1 cellular context compared by ENCODE assay signal in the genomic region with DNA sequence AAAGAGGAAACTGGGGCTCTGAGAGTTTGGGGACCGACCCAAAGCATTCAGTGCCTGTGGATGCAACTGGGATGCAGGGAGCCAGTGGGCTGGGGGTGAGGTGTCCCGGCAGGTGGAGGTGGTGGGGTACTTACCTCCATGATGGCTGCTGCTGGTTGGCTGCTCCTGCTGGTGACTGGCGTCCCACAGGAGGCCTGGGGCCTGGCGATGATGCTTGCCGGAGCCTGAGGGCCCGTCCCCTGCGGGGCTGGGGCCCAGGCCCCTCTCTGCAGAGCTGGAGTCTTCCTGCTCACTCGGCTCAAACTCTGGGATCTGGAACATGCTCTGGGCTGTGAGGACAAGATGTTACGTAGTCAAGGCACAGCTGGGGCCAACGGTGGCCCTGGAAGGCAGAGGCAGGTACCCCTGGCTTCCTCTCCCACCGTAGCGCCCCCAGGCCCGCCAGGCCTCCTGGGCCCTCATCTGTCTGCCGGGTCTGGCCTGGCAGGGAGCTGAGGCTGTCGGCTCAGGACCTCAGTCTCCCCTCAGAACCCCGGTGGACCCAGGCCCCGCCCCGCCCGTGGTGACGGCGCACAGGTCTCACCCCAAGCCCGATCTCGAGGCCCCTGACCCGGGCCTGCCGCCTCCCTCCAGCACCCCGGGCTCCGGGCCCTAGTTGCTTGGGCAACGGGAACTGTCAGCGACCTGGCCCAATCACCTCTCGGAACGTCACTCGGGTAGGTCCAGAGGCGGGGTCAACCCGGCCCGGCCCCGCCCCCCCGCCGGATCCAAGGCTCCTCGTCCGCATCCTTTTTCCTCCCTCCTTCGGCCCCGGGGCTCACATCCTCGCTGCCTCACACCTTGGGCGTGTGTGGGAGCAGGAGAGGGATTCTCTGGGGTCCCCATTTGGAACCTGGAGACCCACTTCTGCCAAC.
TF ChIP-seq lines count a peak whose summit lies in the region.

A gene (minus strand): TSS at position 618 of the 914 bp plus-strand sequence. CDS start 297 bp downstream, at position 321.

TF ChIP-seq in K562, 482 proteins besides CTCF, POLR2A, EP300 and RAD21 (continued from another document and continues in another):
- TF ChIP-seq, protein P1, sequence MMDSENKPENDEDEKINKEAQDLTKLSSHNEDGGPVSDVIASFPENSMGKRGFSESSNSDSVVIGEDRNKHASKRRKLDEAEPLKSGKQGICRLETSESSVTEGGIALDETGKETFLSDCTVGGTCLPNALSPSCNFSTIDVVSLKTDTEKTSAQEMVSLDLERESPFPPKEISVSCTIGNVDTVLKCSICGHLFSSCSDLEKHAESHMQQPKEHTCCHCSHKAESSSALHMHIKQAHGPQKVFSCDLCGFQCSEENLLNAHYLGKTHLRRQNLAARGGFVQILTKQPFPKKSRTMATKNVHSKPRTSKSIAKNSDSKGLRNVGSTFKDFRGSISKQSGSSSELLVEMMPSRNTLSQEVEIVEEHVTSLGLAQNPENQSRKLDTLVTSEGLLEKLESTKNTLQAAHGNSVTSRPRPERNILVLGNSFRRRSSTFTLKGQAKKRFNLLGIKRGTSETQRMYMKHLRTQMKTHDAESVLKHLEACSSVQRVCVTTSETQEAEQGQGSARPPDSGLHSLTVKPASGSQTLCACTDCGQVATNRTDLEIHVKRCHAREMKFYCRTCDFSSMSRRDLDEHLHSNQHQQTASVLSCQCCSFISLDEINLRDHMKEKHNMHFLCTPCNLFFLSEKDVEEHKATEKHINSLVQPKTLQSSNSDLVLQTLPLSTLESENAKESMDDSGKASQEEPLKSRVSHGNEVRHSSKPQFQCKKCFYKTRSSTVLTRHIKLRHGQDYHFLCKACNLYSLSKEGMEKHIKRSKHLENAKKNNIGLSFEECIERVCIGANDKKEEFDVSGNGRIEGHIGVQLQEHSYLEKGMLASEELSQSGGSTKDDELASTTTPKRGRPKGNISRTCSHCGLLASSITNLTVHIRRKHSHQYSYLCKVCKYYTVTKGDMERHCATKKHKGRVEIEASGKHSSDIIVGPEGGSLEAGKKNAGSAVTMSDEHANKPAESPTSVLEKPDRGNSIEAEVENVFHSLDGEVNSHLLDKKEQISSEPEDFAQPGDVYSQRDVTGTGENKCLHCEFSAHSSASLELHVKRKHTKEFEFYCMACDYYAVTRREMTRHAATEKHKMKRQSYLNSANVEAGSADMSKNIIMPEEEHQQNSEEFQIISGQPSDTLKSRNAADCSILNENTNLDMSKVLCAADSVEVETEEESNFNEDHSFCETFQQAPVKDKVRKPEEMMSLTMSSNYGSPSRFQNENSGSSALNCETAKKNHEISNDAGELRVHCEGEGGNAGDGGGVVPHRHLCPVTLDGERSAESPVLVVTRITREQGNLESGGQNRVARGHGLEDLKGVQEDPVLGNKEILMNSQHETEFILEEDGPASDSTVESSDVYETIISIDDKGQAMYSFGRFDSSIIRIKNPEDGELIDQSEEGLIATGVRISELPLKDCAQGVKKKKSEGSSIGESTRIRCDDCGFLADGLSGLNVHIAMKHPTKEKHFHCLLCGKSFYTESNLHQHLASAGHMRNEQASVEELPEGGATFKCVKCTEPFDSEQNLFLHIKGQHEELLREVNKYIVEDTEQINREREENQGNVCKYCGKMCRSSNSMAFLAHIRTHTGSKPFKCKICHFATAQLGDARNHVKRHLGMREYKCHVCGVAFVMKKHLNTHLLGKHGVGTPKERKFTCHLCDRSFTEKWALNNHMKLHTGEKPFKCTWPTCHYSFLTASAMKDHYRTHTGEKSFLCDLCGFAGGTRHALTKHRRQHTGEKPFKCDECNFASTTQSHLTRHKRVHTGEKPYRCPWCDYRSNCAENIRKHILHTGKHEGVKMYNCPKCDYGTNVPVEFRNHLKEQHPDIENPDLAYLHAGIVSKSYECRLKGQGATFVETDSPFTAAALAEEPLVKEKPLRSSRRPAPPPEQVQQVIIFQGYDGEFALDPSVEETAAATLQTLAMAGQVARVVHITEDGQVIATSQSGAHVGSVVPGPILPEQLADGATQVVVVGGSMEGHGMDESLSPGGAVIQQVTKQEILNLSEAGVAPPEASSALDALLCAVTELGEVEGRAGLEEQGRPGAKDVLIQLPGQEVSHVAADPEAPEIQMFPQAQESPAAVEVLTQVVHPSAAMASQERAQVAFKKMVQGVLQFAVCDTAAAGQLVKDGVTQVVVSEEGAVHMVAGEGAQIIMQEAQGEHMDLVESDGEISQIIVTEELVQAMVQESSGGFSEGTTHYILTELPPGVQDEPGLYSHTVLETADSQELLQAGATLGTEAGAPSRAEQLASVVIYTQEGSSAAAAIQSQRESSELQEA (IDR thresholded peaks at IDR 0.05; ENCODE audit: low read depth): no peak
- TF ChIP-seq GABPA (tag; conservative IDR thresholded peaks at IDR 0.05; ENCODE audit: low read depth) (no peak), STAT5A (IDR thresholded peaks at IDR 0.05; ENCODE audit: borderline replicate concordance, low read length) (no peak), SMC3 (conservative IDR thresholded peaks at IDR 0.05; ENCODE audit: insufficient read depth, low read depth, low read length) (0 out of 2 replicates have a peak, but pooled peaks have one; percentile 2), ZNF507 (tag; conservative IDR thresholded peaks at IDR 0.05) (no peak), JUNB (CRISPR knock-in tag; conservative IDR thresholded peaks at IDR 0.05) (no peak), FOXP1 (CRISPR knock-in tag; IDR thresholded peaks at IDR 0.05) (no peak), MXI1 (IDR thresholded peaks at IDR 0.05; ENCODE audit: low read depth, low read length) (peak; percentile 92), ZBTB17 (CRISPR knock-in tag; IDR thresholded peaks at IDR 0.05) (no peak), ZNF140 (CRISPR knock-in tag; IDR thresholded peaks at IDR 0.05) (no peak), PRMT5 (CRISPR knock-in tag; IDR thresholded peaks at IDR 0.05) (no peak), DDX20 (tag; IDR thresholded peaks at IDR 0.05; ENCODE audit: low read depth) (no peak), DIDO1 (tag; IDR thresholded peaks at IDR 0.05; ENCODE audit: low read depth) (no peak), TRIM28 (IDR thresholded peaks at IDR 0.05) (no peak), KAT7 (CRISPR knock-in tag; IDR thresholded peaks at IDR 0.05; ENCODE audit: borderline replicate concordance) (no peak), ESRRB (CRISPR knock-in tag; IDR thresholded peaks at IDR 0.05; ENCODE audit: borderline replicate concordance) (no peak), E2F3 (CRISPR knock-in tag; IDR thresholded peaks at IDR 0.05) (no peak), ETV6 (IDR thresholded peaks at IDR 0.05; ENCODE audit: borderline replicate concordance in 1 of 2, low read depth in 2 of 2, low read length in 1 of 2) (no peak), ETV6 (CRISPR knock-in tag; IDR thresholded peaks at IDR 0.05; ENCODE audit: borderline replicate concordance) (no peak), NFE2 (IDR thresholded peaks at IDR 0.05; ENCODE audit: low read depth) (no peak), ARID1B (IDR thresholded peaks at IDR 0.05) (no peak), ZNF316 (IDR thresholded peaks at IDR 0.05) (no peak), HNRNPL (IDR thresholded peaks at IDR 0.05; ENCODE audit: low read depth, low read length) (no peak), LEF1 (IDR thresholded peaks at IDR 0.05) (no peak), YY1 (IDR thresholded peaks at IDR 0.05; ENCODE audit: borderline replicate concordance in 1 of 3, control insufficient read depth in 1 of 3, extremely low read depth in 1 of 3, insufficient read depth in 3 of 3, insufficient read length in 1 of 3, insufficient replicate concordance in 2 of 3, low read depth in 1 of 3, low read length in 2 of 3) (peak in 1 of 3 experiments; percentile 21), KDM5B (IDR thresholded peaks at IDR 0.05; ENCODE audit: insufficient replicate concordance, low read depth, low read length) (peak; percentile 50), ZNF830 (CRISPR knock-in tag; IDR thresholded peaks at IDR 0.05) (no peak), ZBTB7A (IDR thresholded peaks at IDR 0.05; ENCODE audit: borderline replicate concordance, control insufficient read depth, low read depth, low read length) (no peak; the same call in 1 of the 2 replicates), ZNF785 (CRISPR knock-in tag; IDR thresholded peaks at IDR 0.05) (no peak)
- TF ChIP-seq, protein P2, sequence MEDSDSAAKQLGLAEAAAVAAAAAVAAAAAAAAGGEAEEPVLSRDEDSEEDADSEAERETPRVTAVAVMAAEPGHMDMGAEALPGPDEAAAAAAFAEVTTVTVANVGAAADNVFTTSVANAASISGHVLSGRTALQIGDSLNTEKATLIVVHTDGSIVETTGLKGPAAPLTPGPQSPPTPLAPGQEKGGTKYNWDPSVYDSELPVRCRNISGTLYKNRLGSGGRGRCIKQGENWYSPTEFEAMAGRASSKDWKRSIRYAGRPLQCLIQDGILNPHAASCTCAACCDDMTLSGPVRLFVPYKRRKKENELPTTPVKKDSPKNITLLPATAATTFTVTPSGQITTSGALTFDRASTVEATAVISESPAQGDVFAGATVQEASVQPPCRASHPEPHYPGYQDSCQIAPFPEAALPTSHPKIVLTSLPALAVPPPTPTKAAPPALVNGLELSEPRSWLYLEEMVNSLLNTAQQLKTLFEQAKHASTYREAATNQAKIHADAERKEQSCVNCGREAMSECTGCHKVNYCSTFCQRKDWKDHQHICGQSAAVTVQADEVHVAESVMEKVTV (CRISPR knock-in tag; IDR thresholded peaks at IDR 0.05): no peak
- TF ChIP-seq, protein P3, sequence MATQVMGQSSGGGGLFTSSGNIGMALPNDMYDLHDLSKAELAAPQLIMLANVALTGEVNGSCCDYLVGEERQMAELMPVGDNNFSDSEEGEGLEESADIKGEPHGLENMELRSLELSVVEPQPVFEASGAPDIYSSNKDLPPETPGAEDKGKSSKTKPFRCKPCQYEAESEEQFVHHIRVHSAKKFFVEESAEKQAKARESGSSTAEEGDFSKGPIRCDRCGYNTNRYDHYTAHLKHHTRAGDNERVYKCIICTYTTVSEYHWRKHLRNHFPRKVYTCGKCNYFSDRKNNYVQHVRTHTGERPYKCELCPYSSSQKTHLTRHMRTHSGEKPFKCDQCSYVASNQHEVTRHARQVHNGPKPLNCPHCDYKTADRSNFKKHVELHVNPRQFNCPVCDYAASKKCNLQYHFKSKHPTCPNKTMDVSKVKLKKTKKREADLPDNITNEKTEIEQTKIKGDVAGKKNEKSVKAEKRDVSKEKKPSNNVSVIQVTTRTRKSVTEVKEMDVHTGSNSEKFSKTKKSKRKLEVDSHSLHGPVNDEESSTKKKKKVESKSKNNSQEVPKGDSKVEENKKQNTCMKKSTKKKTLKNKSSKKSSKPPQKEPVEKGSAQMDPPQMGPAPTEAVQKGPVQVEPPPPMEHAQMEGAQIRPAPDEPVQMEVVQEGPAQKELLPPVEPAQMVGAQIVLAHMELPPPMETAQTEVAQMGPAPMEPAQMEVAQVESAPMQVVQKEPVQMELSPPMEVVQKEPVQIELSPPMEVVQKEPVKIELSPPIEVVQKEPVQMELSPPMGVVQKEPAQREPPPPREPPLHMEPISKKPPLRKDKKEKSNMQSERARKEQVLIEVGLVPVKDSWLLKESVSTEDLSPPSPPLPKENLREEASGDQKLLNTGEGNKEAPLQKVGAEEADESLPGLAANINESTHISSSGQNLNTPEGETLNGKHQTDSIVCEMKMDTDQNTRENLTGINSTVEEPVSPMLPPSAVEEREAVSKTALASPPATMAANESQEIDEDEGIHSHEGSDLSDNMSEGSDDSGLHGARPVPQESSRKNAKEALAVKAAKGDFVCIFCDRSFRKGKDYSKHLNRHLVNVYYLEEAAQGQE (CRISPR knock-in tag; IDR thresholded peaks at IDR 0.05; ENCODE audit: low read depth): no peak
- TF ChIP-seq, protein P4, sequence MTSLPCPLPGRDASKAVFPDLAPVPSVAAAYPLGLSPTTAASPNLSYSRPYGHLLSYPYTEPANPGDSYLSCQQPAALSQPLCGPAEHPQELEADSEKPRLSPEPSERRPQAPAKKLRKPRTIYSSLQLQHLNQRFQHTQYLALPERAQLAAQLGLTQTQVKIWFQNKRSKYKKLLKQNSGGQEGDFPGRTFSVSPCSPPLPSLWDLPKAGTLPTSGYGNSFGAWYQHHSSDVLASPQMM (CRISPR knock-in tag; IDR thresholded peaks at IDR 0.05): no peak
- TF ChIP-seq, protein P5, sequence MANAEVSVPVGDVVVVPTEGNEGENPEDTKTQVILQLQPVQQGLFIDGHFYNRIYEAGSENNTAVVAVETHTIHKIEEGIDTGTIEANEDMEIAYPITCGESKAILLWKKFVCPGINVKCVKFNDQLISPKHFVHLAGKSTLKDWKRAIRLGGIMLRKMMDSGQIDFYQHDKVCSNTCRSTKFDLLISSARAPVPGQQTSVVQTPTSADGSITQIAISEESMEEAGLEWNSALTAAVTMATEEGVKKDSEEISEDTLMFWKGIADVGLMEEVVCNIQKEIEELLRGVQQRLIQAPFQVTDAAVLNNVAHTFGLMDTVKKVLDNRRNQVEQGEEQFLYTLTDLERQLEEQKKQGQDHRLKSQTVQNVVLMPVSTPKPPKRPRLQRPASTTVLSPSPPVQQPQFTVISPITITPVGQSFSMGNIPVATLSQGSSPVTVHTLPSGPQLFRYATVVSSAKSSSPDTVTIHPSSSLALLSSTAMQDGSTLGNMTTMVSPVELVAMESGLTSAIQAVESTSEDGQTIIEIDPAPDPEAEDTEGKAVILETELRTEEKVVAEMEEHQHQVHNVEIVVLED (CRISPR knock-in tag; IDR thresholded peaks at IDR 0.05): no peak
- TF ChIP-seq, protein P6, sequence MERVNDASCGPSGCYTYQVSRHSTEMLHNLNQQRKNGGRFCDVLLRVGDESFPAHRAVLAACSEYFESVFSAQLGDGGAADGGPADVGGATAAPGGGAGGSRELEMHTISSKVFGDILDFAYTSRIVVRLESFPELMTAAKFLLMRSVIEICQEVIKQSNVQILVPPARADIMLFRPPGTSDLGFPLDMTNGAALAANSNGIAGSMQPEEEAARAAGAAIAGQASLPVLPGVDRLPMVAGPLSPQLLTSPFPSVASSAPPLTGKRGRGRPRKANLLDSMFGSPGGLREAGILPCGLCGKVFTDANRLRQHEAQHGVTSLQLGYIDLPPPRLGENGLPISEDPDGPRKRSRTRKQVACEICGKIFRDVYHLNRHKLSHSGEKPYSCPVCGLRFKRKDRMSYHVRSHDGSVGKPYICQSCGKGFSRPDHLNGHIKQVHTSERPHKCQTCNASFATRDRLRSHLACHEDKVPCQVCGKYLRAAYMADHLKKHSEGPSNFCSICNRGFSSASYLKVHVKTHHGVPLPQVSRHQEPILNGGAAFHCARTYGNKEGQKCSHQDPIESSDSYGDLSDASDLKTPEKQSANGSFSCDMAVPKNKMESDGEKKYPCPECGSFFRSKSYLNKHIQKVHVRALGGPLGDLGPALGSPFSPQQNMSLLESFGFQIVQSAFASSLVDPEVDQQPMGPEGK (CRISPR knock-in tag; IDR thresholded peaks at IDR 0.05; ENCODE audit: borderline replicate concordance): no peak
- TF ChIP-seq, protein P7, sequence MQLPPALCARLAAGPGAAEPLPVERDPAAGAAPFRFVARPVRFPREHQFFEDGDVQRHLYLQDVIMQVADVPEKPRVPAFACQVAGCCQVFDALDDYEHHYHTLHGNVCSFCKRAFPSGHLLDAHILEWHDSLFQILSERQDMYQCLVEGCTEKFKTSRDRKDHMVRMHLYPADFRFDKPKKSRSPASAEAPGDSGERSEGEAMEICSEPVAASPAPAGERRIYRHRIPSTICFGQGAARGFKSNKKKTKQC (CRISPR knock-in tag; IDR thresholded peaks at IDR 0.05): no peak
- TF ChIP-seq, protein P8, sequence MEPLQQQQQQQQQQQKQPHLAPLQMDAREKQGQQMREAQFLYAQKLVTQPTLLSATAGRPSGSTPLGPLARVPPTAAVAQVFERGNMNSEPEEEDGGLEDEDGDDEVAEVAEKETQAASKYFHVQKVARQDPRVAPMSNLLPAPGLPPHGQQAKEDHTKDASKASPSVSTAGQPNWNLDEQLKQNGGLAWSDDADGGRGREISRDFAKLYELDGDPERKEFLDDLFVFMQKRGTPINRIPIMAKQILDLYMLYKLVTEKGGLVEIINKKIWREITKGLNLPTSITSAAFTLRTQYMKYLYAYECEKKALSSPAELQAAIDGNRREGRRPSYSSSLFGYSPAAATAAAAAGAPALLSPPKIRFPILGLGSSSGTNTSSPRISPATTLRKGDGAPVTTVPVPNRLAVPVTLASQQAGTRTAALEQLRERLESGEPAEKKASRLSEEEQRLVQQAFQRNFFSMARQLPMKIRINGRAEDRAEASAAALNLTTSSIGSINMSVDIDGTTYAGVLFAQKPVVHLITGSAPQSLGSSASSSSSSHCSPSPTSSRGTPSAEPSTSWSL (CRISPR knock-in tag; IDR thresholded peaks at IDR 0.05; ENCODE audit: borderline replicate concordance): no peak
